16 cellular contexts compared by ENCODE assay signal in the genomic region with DNA sequence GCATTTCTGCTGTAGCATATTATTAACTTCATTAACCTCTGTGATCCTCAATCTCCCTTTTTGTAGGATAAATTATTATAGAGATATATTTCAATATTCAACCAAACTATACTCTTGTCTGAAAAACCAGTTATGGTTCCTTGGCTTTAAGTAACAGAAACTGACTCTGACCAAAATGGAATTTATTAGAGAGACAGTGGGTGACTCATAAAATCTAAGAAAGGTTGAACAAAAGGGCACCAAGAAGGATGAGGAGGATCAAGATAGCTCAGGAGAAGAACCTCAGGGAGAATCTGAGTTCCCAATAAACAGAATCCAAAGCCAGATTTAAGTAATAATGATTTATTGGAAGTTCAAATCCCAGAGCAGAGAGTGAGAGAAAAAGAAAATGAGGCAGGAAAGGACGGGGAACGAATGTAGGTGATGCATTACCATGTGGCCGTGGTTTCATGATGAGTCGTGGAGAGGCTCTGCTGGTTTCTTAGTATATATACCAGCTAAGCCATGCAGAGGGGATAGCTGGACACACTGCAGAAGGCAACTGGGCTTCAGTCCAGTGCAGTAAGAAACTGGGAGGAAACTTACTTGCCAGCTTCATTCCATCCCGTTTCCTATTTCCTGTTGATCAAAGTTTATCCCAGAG.
DNase-seq lines count a peak whose midpoint lies in the region; ATAC-seq and TF ChIP-seq lines count a peak whose summit lies in the region.
"Had no signal": no experiment of that assay in that cellular context is flagged by ENCODE, and none has a peak within 500 bp of the region (broad histone marks: within the 10 kb centered on the region; RNA-seq: fewer than 3 reads in every experiment).

No MANE protein-coding gene starts in this region.

- no peaks in the 10 kb centered on the region for H3K27me3 ChIP-seq in mammary epithelial cell (ENCODE audit: insufficient read depth, low read length)
- no peaks in the 10 kb centered on the region for H3K27me3 ChIP-seq in prostate gland (replicated peaks; ENCODE audit: insufficient read depth)

- in situ Hi-C loops in mammary epithelial cell (cut with MboI; ENCODE audit: low sequenced_read_pairs in 2 of 2) = no loop called here

- dilution Hi-C loops in mammary epithelial cell (cut with HindIII; ENCODE audit: low sequenced_read_pairs) = no loop called here

- H3K4me1 ChIP-seq in mammary epithelial cell (ENCODE audit: insufficient read depth, low read length) = no peaks in the 10 kb centered on the region
- H3K4me1 ChIP-seq in prostate gland (replicated peaks) = no peaks in the 10 kb centered on the region

- no peak overlapping the region for H3K27ac Mint-ChIP-seq in MCF 10A (ENCODE audit: low read depth, unreplicated experiment)
- H3K27ac Mint-ChIP-seq: activated CD4-positive, alpha-beta T cell treated with anti-CD3 and anti-CD28 coated beads, Interleukin-2, amount 10 ng/mL, durations not matched to agents 24 days and 14 days; mesothelial cell of epicardium had no signal

- no peaks in the 10 kb centered on the region for H3K79me2 ChIP-seq in mammary epithelial cell (ENCODE audit: insufficient read depth, low read length)

- DNase-seq in mammary epithelial cell (peak; percentile 40), MCF 10A (ENCODE audit: unreplicated experiment) (no peak), prostate gland (ENCODE audit: low spot score) (no peak), T-helper 2 cell (no peak), NCI-H82 treated with DMSO at 0.1 percent for 48 hours (lab: John Stamatoyannopoulos, UW; ENCODE audit: unreplicated experiment) (no peak)
- no peak for DNase-seq in activated CD4-positive, CD25-positive, alpha-beta regulatory T cell (lab: John Stamatoyannopoulos, UW)
- DNase-seq: activated CD4-positive, alpha-beta T cell treated with anti-CD3 and anti-CD28 coated beads, Interleukin-2, amount 10 ng/mL, durations not matched to agents 24 days and 14 days; activated gamma-delta T cell treated with Interleukin-2 at 50 U/mL for 16 hours; IMR-90; NCI-H187; PC-3; T-helper 1 cell; trophoblast cell had no signal

- ATAC-seq in HG02759 (IDR thresholded peaks at IDR 0.05; ENCODE audit: unreplicated experiment) = peak; percentile 69
- ATAC-seq in HG03469 (IDR thresholded peaks at IDR 0.05; ENCODE audit: unreplicated experiment) = peak; percentile 36
- ATAC-seq: PC-3 had no signal

- CTCF ChIA-PET in mammary epithelial cell (lab: Charles Lee; ENCODE audit: low non-redundant PET) (no interaction called here), MCF 10A (lab: Yijun Ruan, JAX) (no interaction called here)

- POLR2A ChIA-PET in MCF 10A (lab: Yijun Ruan, JAX) = no interaction called here

- 66% methylated on average over 5 of the region's 5 CpGs for WGBS in mammary epithelial cell (ENCODE audit: low coverage, missing lambda C conversion rate)
- WGBS in prostate gland = 73% methylated on average over 5 of the region's 5 CpGs

- no peaks in the 10 kb centered on the region for H3K36me3 Mint-ChIP-seq in MCF 10A (ENCODE audit: insufficient read depth, unreplicated experiment)
- H3K36me3 Mint-ChIP-seq: mesothelial cell of epicardium had no signal

- no peaks in the 10 kb centered on the region for H3K9me3 ChIP-seq in mammary epithelial cell (replicated peaks; ENCODE audit: insufficient read depth, low read length)
- H3K9me3 ChIP-seq in prostate gland = no peaks in the 10 kb centered on the region

- H3K4me2 ChIP-seq in mammary epithelial cell (ENCODE audit: insufficient read depth, low read depth, low read length) = no peak overlapping the region

- H3K4me3 ChIP-seq in mammary epithelial cell (replicated peaks in 1 of 3; ENCODE audit: insufficient read depth in 1 of 3, low read depth in 2 of 3, low read length in 3 of 3) = no peak overlapping the region
- H3K4me3 ChIP-seq in prostate gland = no peak overlapping the region

- no peak for TF ChIP-seq CTCF in mammary epithelial cell (conservative IDR thresholded peaks at IDR 0.05 in 1 of 2, IDR thresholded peaks at IDR 0.05 in 1 of 2; ENCODE audit: extremely low read depth in 1 of 2, insufficient read depth in 1 of 2, low read depth in 1 of 2, low read length in 2 of 2)
- no peak for TF ChIP-seq CTCF in MCF 10A (IDR thresholded peaks at IDR 0.05; ENCODE audit: unreplicated experiment)
- TF ChIP-seq CTCF in prostate gland (IDR thresholded peaks at IDR 0.05) = no peak

- intact Hi-C loops in mammary epithelial cell (cut with micrococcal nuclease) (no loop called here), MCF 10A (cut with micrococcal nuclease) (no loop called here), prostate gland (cut with DNase I) (no loop called here)

- H3K27ac ChIP-seq in mammary epithelial cell (ENCODE audit: insufficient read depth, low read depth, low read length) = no peak overlapping the region
- no peak overlapping the region for H3K27ac ChIP-seq in prostate gland

- TF ChIP-seq POLR2A in prostate gland (IDR thresholded peaks at IDR 0.05) = no peak

- BruUV-seq in mammary epithelial cell (replicated peaks; lab: Mats Ljungman, UMichigan) = no TSS peak
- BruUV-seq in MCF 10A (replicated peaks; lab: Mats Ljungman, UMichigan) = no TSS peak

- peaks cover 12% of the 10 kb centered on the region for H3K27me3 Mint-ChIP-seq in MCF 10A (ENCODE audit: insufficient read depth, unreplicated experiment)

- H3K9me3 Mint-ChIP-seq in MCF 10A (ENCODE audit: unreplicated experiment) = no peaks in the 10 kb centered on the region
- H3K9me3 Mint-ChIP-seq: activated CD4-positive, alpha-beta T cell treated with anti-CD3 and anti-CD28 coated beads, Interleukin-2, amount 10 ng/mL, durations not matched to agents 24 days and 14 days; mesothelial cell of epicardium had no signal

- no peaks in the 10 kb centered on the region for H3K4me1 Mint-ChIP-seq in MCF 10A (ENCODE audit: insufficient read depth, unreplicated experiment)
- H3K4me1 Mint-ChIP-seq: activated CD4-positive, alpha-beta T cell treated with anti-CD3 and anti-CD28 coated beads, Interleukin-2, amount 10 ng/mL, durations not matched to agents 24 days and 14 days; mesothelial cell of epicardium had no signal

- H3K36me3 ChIP-seq in mammary epithelial cell (ENCODE audit: insufficient read depth, low read length) = no peaks in the 10 kb centered on the region
- no peaks in the 10 kb centered on the region for H3K36me3 ChIP-seq in prostate gland

- H4K20me1 ChIP-seq in mammary epithelial cell (ENCODE audit: insufficient read depth, low read length) = no peaks in the 10 kb centered on the region

- no peak overlapping the region for H3K4me3 Mint-ChIP-seq in MCF 10A (ENCODE audit: unreplicated experiment)
- H3K4me3 Mint-ChIP-seq: activated CD4-positive, alpha-beta T cell treated with anti-CD3 and anti-CD28 coated beads, Interleukin-2, amount 10 ng/mL, durations not matched to agents 24 days and 14 days; mesothelial cell of epicardium had no signal

- H3K9ac ChIP-seq in mammary epithelial cell (ENCODE audit: insufficient read depth, low read length) = no peak overlapping the region

- H2AFZ ChIP-seq in mammary epithelial cell (ENCODE audit: low read depth, low read length) = no peak overlapping the region
